ENCODE assay signal across 25 cellular contexts in the genomic region with DNA sequence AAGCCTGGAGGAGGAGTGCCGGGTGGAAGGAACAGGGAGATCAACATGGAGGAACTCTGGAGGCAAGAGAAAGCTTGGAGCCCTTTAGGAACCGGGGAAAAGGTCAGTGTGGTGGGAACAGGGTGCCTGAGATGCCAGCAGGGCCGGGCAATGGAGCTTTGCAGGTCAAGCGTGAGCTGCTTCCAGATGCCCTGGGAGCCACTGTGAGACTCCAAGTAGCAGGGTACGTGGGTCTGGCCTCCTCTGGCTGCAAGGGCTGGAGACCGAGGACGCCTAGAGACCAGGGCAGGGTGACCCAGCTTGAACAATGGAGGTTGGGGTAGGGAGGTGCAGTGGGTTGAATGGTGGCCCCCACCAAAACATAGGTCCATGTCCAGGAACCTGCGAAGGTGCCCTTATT.
"Had no signal": no experiment of that assay in that cellular context is flagged by ENCODE, and none has a peak within 500 bp of the region (broad histone marks: within the 10 kb centered on the region; RNA-seq: fewer than 3 reads in every experiment).

No MANE protein-coding gene starts in this region.

- H3K27me3 Mint-ChIP-seq: dendritic cell treated with granulocyte-macrophage colony-stimulating factor and Interleukin-4, amounts not matched to agents 40 ng/mL and 50 ng/mL, for 4 days; type B pancreatic cell had no signal

- H3K9me3 Mint-ChIP-seq: dendritic cell treated with granulocyte-macrophage colony-stimulating factor and Interleukin-4, amounts not matched to agents 40 ng/mL and 50 ng/mL, for 4 days; effector memory CD8-positive, alpha-beta T cell; mesothelial cell of epicardium; natural killer cell; type B pancreatic cell had no signal

- H3K4me3 Mint-ChIP-seq: dendritic cell treated with granulocyte-macrophage colony-stimulating factor and Interleukin-4, amounts not matched to agents 40 ng/mL and 50 ng/mL, for 4 days; effector memory CD8-positive, alpha-beta T cell; memory B cell; mesothelial cell of epicardium; natural killer cell; type B pancreatic cell had no signal

- H3K9me3 ChIP-seq: left ventricle myocardium inferior, lower lobe of right lung, neutrophil, right lobe of liver, suprapubic skin, thyroid gland, uterus had no signal

- ATAC-seq: effector memory CD8-positive, alpha-beta T cell; lower lobe of right lung; natural killer cell; psoas muscle had no signal

- H3K36me3 Mint-ChIP-seq: mesothelial cell of epicardium, natural killer cell, type B pancreatic cell had no signal

- DNase-seq: effector memory CD8-positive, alpha-beta T cell; esophagus squamous epithelium; foreskin fibroblast; hippocampal formation; islet precursor cell; left ventricle myocardium inferior; lower lobe of right lung; natural killer cell; psoas muscle; retina; spleen; stimulated activated CD4-positive, alpha-beta T cell treated with anti-CD3 and anti-CD28 coated beads, Interleukin-15, amount 100 ng/mL, for 24 hours; stimulated activated CD4-positive, alpha-beta T cell treated with anti-CD3 and anti-CD28 coated beads, Interleukin-1b, Interleukin-23, amount 100 ng/mL, for 48 hours; stimulated activated CD4-positive, alpha-beta T cell treated with anti-CD3 and anti-CD28 coated beads, Interleukin-4, amount 100 ng/mL, for 24 hours; stimulated activated naive CD4-positive, alpha-beta T cell; thyroid gland; uterus had no signal

- H3K27me3 ChIP-seq: neutrophil, right lobe of liver, suprapubic skin, thyroid gland, uterus had no signal

- H3K4me1 ChIP-seq: esophagus squamous epithelium, lower lobe of right lung, psoas muscle, right lobe of liver, thyroid gland, uterus had no signal

- H3K4me3 ChIP-seq: esophagus squamous epithelium, left ventricle myocardium inferior, lower lobe of right lung, psoas muscle, right lobe of liver, spleen, suprapubic skin, thyroid gland, uterus had no signal

- FAIRE-seq: colon had no signal

- H3K27ac ChIP-seq: esophagus squamous epithelium, left ventricle myocardium inferior, lower lobe of right lung, neutrophil, psoas muscle, right lobe of liver, spleen, suprapubic skin, thyroid gland, uterus had no signal

- H3K36me3 ChIP-seq: esophagus squamous epithelium, left ventricle myocardium inferior, lower lobe of right lung, neutrophil, right lobe of liver, spleen, suprapubic skin, thyroid gland, uterus had no signal

- H3K27ac Mint-ChIP-seq: dendritic cell treated with granulocyte-macrophage colony-stimulating factor and Interleukin-4, amounts not matched to agents 40 ng/mL and 50 ng/mL, for 4 days; effector memory CD8-positive, alpha-beta T cell; memory B cell; mesothelial cell of epicardium; natural killer cell; type B pancreatic cell had no signal

- H3K4me1 Mint-ChIP-seq: memory B cell, mesothelial cell of epicardium, natural killer cell had no signal
